ENCODE assay signal across 23 cellular contexts in genomic region chr7:147153571-147153970, GRCh38.
"Had no signal": no experiment of that assay in that cellular context is flagged by ENCODE, and none has a peak within 500 bp of the region (broad histone marks: within the 10 kb centered on the region; RNA-seq: fewer than 3 reads in every experiment).

No MANE protein-coding gene starts in this region.

- H3K36me3 ChIP-seq: ovary, right lobe of liver, thoracic aorta, upper lobe of left lung had no signal

- H3K4me3 ChIP-seq: dorsolateral prefrontal cortex, mucosa of descending colon, ovary, right lobe of liver, thoracic aorta, upper lobe of left lung had no signal

- FAIRE-seq: colon, small intestine had no signal

- DNase-seq: activated CD4-positive, alpha-beta T cell treated with anti-CD3 and anti-CD28 coated beads, Interleukin-2, amount 50 U/mL, for 1 hour; activated CD8-positive, alpha-beta memory T cell treated with anti-CD3 and anti-CD28 coated beads, Interleukin-2, amount 50 U/mL, for 48 hours; activated effector memory CD4-positive, alpha-beta T cell treated with Interleukin-2 at 50 U/mL for 16 hours; activated naive CD4-positive, alpha-beta T cell treated with anti-CD3 and anti-CD28 coated beads, Interleukin-2, amount 10 ng/mL, durations not matched to agents 7 days and 5 days; activated naive CD8-positive, alpha-beta T cell treated with anti-CD3 and anti-CD28 coated beads, Interleukin-2, amount 50 U/mL, for 24 hours; activated T-cell treated with anti-CD3 and anti-CD28 coated beads, Interleukin-2, amount 50 U/mL, for 48 hours; anterior cingulate cortex; central memory CD4-positive, alpha-beta T cell; dorsolateral prefrontal cortex; immature natural killer cell; kidney glomerular epithelial cell; left ventricle myocardium superior; mesenchymal stem cell; mucosa of descending colon; naive thymus-derived CD4-positive, alpha-beta T cell; ovary; right lobe of liver; small intestine; stimulated activated CD4-positive, alpha-beta T cell treated with anti-CD3 and anti-CD28 coated beads, Interleukin-4, amount 100 ng/mL, for 1 hour; upper lobe of left lung had no signal

- H3K27me3 ChIP-seq: dorsolateral prefrontal cortex, ovary, right lobe of liver, upper lobe of left lung had no signal

- H3K4me1 ChIP-seq: right lobe of liver, upper lobe of left lung had no signal

- H3K9me3 ChIP-seq: ovary, right lobe of liver, thoracic aorta, upper lobe of left lung had no signal

- ATAC-seq: activated CD4-positive, CD25-positive, alpha-beta regulatory T cell treated with anti-CD3 and anti-CD28 coated beads, Interleukin-2, amount 50 U/mL, for 24 hours; activated naive CD8-positive, alpha-beta T cell treated with anti-CD3 and anti-CD28 coated beads, Interleukin-2, amount 50 U/mL, for 24 hours; left ventricle myocardium superior; mucosa of descending colon; naive thymus-derived CD4-positive, alpha-beta T cell; right lobe of liver had no signal

- H3K27ac ChIP-seq: dorsolateral prefrontal cortex, ovary, right lobe of liver, thoracic aorta, upper lobe of left lung had no signal
